ENCODE assay signal across 2 cellular contexts in genomic region chr17:47318197-47318918, GRCh38.
TF ChIP-seq lines count a peak whose summit lies in the region.

No MANE protein-coding gene starts in this region.

TF ChIP-seq in GM12891, 5 proteins besides CTCF, POLR2A, EP300 and RAD21 (continued from another document):
- TF ChIP-seq SPI1 (IDR thresholded peaks at IDR 0.05; ENCODE audit: low read depth, low read length) (no peak), POU2F2 (IDR thresholded peaks at IDR 0.05; ENCODE audit: low read depth, low read length) (no peak), POLR2AphosphoS5 (IDR thresholded peaks at IDR 0.05; ENCODE audit: low read depth, low read length) (no peak), TAF1 (IDR thresholded peaks at IDR 0.05; ENCODE audit: low read depth, low read length) (no peak)

TF ChIP-seq in GM12878, 131 proteins besides CTCF, POLR2A, EP300 and RAD21:
- TF ChIP-seq RUNX3 (IDR thresholded peaks at IDR 0.05; ENCODE audit: low read length) (peak; percentile 71), MEF2A (IDR thresholded peaks at IDR 0.05; ENCODE audit: insufficient read depth, low read depth, low read length) (peak; percentile 50; the same call in 1 of the 2 replicates), IKZF2 (IDR thresholded peaks at IDR 0.05) (no peak)
TF ChIP-seq in GM12878: peak in this region for 2.
